11 cellular contexts compared by ENCODE assay signal in the genomic region with DNA sequence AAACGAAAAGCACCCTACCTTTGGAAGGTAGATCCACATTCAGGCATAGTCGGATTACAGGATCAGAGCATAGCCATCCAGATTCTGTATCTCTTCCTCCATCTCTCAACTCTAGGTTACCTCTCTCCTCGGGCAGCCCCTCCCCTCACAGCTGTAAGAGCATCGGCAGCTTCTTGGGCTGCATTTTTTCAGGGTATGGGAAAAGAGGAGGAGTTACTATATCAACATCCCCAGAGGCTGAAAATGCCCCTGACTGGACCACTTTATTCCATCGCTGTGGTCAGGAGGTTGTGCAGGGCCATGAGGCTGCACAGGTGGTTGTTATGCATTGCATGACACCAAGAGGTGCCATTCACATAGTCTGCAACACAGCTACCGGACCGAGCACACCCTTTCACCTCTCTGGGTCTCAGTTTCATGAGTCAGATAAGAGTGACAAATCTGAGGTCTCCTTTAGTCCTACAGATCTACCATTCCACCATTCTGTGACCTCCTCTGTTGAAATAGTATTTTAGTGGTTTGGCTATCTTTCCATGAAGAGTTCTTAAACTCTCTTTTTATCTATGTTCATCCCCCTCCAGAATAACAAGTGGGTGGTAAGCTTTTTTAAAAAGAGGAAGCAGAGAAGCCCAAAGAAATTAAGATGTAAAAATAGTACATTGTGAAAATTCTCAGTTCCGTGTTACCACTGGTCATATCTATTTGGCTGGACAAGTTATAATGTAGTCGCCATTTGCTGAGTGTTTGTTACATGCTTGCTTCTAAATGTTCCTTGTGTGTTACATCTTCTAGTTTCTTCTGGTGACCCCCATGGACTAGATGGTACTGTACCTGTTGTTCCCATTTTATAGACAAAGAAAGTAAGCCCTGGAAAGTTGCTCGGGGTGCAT. TPM values are rescaled to one million over a fixed set of nuclear protein-coding genes. Genes with fewer than 3 reads are reported as not detected.
A peak's percentile ranks its signal among the peaks of the same experiment; 100 is the strongest.
DNase-seq lines count a peak whose midpoint lies in the region; ATAC-seq and TF ChIP-seq lines count a peak whose summit lies in the region.
"Had no signal": no experiment of that assay in that cellular context is flagged by ENCODE, and none has a peak within 500 bp of the region (broad histone marks: within the 10 kb centered on the region; RNA-seq: fewer than 3 reads in every experiment).

No MANE protein-coding gene starts in this region.

- ATAC-seq in GM18498 (IDR thresholded peaks at IDR 0.05; ENCODE audit: unreplicated experiment) (peak; percentile 88), GM21515 (IDR thresholded peaks at IDR 0.05; ENCODE audit: unreplicated experiment) (peak; percentile 81), HG03460 (IDR thresholded peaks at IDR 0.05; ENCODE audit: unreplicated experiment) (peak; percentile 79)
- peak; percentile 78 for ATAC-seq in activated naive CD8-positive, alpha-beta T cell treated with anti-CD3 and anti-CD28 coated beads, Interleukin-2, amount 50 U/mL, for 24 hours

- peak overlapping the region; percentile 68 for H3K27ac Mint-ChIP-seq in activated naive CD8-positive, alpha-beta T cell treated with anti-CD3 and anti-CD28 coated beads, Interleukin-2, amount 50 U/mL, for 24 hours
- no peak overlapping the region for H3K27ac Mint-ChIP-seq in Calu3 (ENCODE audit: unreplicated experiment)
- H3K27ac Mint-ChIP-seq: activated naive CD8-positive, alpha-beta T cell treated with anti-CD3 and anti-CD28 coated beads, Interleukin-2, amount 10 ng/mL, durations not matched to agents 7 days and 5 days had no signal

- peaks cover 24% of the 10 kb centered on the region for H3K4me1 Mint-ChIP-seq in activated naive CD8-positive, alpha-beta T cell treated with anti-CD3 and anti-CD28 coated beads, Interleukin-2, amount 50 U/mL, for 24 hours
- H3K4me1 Mint-ChIP-seq in Calu3 (ENCODE audit: low read depth, unreplicated experiment) = no peaks in the 10 kb centered on the region
- H3K4me1 Mint-ChIP-seq: activated naive CD8-positive, alpha-beta T cell treated with anti-CD3 and anti-CD28 coated beads, Interleukin-2, amount 10 ng/mL, durations not matched to agents 7 days and 5 days had no signal

- H3K4me3 Mint-ChIP-seq in activated naive CD8-positive, alpha-beta T cell treated with anti-CD3 and anti-CD28 coated beads, Interleukin-2, amount 50 U/mL, for 24 hours = peak overlapping the region; percentile 29
- no peak overlapping the region for H3K4me3 Mint-ChIP-seq in Calu3 (ENCODE audit: low read depth, unreplicated experiment)
- H3K4me3 Mint-ChIP-seq: activated naive CD8-positive, alpha-beta T cell treated with anti-CD3 and anti-CD28 coated beads, Interleukin-2, amount 10 ng/mL, durations not matched to agents 7 days and 5 days had no signal

- BruUV-seq in Calu3 (replicated peaks; lab: Mats Ljungman, UMichigan) = no TSS peak

- intact Hi-C loops in Calu3 (cut with micrococcal nuclease; ENCODE audit: unreplicated experiment) = no loop called here

- DNase-seq in activated naive CD8-positive, alpha-beta T cell treated with anti-CD3 and anti-CD28 coated beads, Interleukin-2, amount 50 U/mL, for 24 hours = no peak
- DNase-seq in activated CD4-positive, alpha-beta T cell treated with anti-CD3 and anti-CD28 coated beads for 1 hour = no peak
- DNase-seq in Calu3 (no peak), NCI-H446 (lab: John Stamatoyannopoulos, UW) (no peak), NCI-H1436 treated with DMSO at 0.1 percent for 48 hours (lab: John Stamatoyannopoulos, UW) (no peak)
- DNase-seq: activated naive CD8-positive, alpha-beta T cell treated with anti-CD3 and anti-CD28 coated beads, Interleukin-2, amount 10 ng/mL, durations not matched to agents 7 days and 5 days; DND-41; NCI-H345 had no signal

- H3K9me3 Mint-ChIP-seq in activated naive CD8-positive, alpha-beta T cell treated with anti-CD3 and anti-CD28 coated beads, Interleukin-2, amount 50 U/mL, for 24 hours = peaks cover under 1% of the 10 kb centered on the region
- H3K9me3 Mint-ChIP-seq in Calu3 (ENCODE audit: low read depth, unreplicated experiment) = peaks cover under 1% of the 10 kb centered on the region

- CTCF ChIA-PET in Calu3 (lab: Charles Lee) = interaction anchor here (0.9 kb wide), 1 partner anchor 113 kb away, joined by 5 read pairs; no protein-coding TSS in a partner anchor

- no peak for TF ChIP-seq CTCF in Calu3 (IDR thresholded peaks at IDR 0.05; ENCODE audit: unreplicated experiment)

- peaks cover under 1% of the 10 kb centered on the region for H3K36me3 Mint-ChIP-seq in activated naive CD8-positive, alpha-beta T cell treated with anti-CD3 and anti-CD28 coated beads, Interleukin-2, amount 50 U/mL, for 24 hours (ENCODE audit: low read depth)
- H3K36me3 Mint-ChIP-seq in Calu3 (ENCODE audit: insufficient read depth, unreplicated experiment) = no peaks in the 10 kb centered on the region

- no peaks in the 10 kb centered on the region for H3K27me3 Mint-ChIP-seq in activated naive CD8-positive, alpha-beta T cell treated with anti-CD3 and anti-CD28 coated beads, Interleukin-2, amount 50 U/mL, for 24 hours
- peaks cover 70% of the 10 kb centered on the region for H3K27me3 Mint-ChIP-seq in Calu3 (ENCODE audit: unreplicated experiment)

RNA-seq across cellular contexts. Expression of a gene that starts 56.6 kb away (rescaled TPM):
- 15.4 and 22.9 TPM in 2 replicates for total RNA-seq in Calu3 (2022)
